ENCODE assay signal across 25 cellular contexts in the genomic region with DNA sequence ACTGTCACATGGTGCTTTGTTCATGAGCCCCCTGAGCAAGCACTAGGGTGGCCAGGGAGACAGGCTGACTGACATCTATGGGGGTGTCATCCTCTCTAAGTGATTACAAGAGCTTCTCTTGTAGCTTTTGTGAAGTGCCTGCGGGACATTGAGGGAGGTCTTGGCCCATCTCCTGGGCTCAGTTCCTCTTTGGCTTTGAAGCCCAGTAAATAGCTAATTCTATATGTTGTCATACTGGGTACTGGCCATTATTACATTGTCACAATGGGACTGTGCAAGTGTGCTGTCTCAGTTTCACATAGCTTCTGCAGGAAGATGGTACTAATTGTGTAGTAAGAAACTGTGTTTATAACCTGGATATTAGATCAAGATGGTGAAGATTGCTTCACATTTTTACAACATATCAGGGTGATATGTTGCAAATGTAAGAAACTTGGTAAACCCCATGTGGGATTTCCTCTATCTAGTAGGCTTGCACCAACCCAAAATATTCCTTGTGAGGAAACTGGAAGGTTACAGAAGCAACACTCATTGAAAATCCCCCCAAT. TPM values are rescaled to one million over a fixed set of nuclear protein-coding genes. Genes with fewer than 3 reads are reported as not detected.
"Had no signal": no experiment of that assay in that cellular context is flagged by ENCODE, and none has a peak within 500 bp of the region (broad histone marks: within the 10 kb centered on the region; RNA-seq: fewer than 3 reads in every experiment).

No MANE protein-coding gene starts in this region.

- H3K27me3 ChIP-seq: vagina had no signal

- H3K4me1 Mint-ChIP-seq: activated naive CD4-positive, alpha-beta T cell treated with anti-CD3 and anti-CD28 coated beads, Interleukin-2, amount 50 U/mL, for 24 hours; brain; stimulated activated effector memory CD8-positive, alpha-beta T cell treated with anti-CD3 and anti-CD28 coated beads, Interleukin-12 subunit alpha, Interleukin-12 subunit beta, amount 100 ng/mL, for 72 hours had no signal

- H3K9me3 ChIP-seq: left lung, stomach, suprapubic skin, transverse colon, vagina had no signal

- DNase-seq: activated CD4-positive, alpha-beta T cell treated with anti-CD3 and anti-CD28 coated beads for 1 hour; activated CD4-positive, alpha-beta T cell treated with anti-CD3 and anti-CD28 coated beads, Interleukin-2, amount 50 U/mL, for 1 hour; activated gamma-delta T cell treated with Interleukin-2 at 50 U/mL for 16 hours; activated T-cell treated with anti-CD3 and anti-CD28 coated beads, Interleukin-2, amount 50 U/mL, for 1 hour; aorta; foreskin keratinocyte; kidney; left lung; mammary epithelial cell; occipital lobe; stimulated activated CD4-positive, alpha-beta T cell treated with anti-CD3 and anti-CD28 coated beads, Interleukin-2, amount 100 ng/mL, for 24 hours; stomach had no signal

- H3K36me3 Mint-ChIP-seq: activated naive CD4-positive, alpha-beta T cell treated with anti-CD3 and anti-CD28 coated beads, Interleukin-2, amount 50 U/mL, for 24 hours; brain; stimulated activated effector memory CD8-positive, alpha-beta T cell treated with anti-CD3 and anti-CD28 coated beads, Interleukin-12 subunit alpha, Interleukin-12 subunit beta, amount 100 ng/mL, for 72 hours had no signal

- ATAC-seq: foreskin keratinocyte; left lung; sciatic nerve; stimulated activated effector memory CD8-positive, alpha-beta T cell treated with anti-CD3 and anti-CD28 coated beads, Interleukin-12 subunit alpha, Interleukin-12 subunit beta, amount 100 ng/mL, for 72 hours had no signal

- H3K36me3 ChIP-seq: left lung, stomach, suprapubic skin, transverse colon, vagina had no signal

- H3K4me3 ChIP-seq: left lung, stomach, suprapubic skin, transverse colon, vagina had no signal

- H3K4me3 Mint-ChIP-seq: activated naive CD4-positive, alpha-beta T cell treated with anti-CD3 and anti-CD28 coated beads, Interleukin-2, amount 50 U/mL, for 24 hours; brain; stimulated activated effector memory CD8-positive, alpha-beta T cell treated with anti-CD3 and anti-CD28 coated beads, Interleukin-12 subunit alpha, Interleukin-12 subunit beta, amount 100 ng/mL, for 72 hours had no signal

- H3K27ac Mint-ChIP-seq: activated naive CD4-positive, alpha-beta T cell treated with anti-CD3 and anti-CD28 coated beads, Interleukin-2, amount 50 U/mL, for 24 hours; brain; stimulated activated effector memory CD8-positive, alpha-beta T cell treated with anti-CD3 and anti-CD28 coated beads, Interleukin-12 subunit alpha, Interleukin-12 subunit beta, amount 100 ng/mL, for 72 hours had no signal

- H3K27ac ChIP-seq: epithelial cell of prostate, foreskin keratinocyte, left lung, stomach, suprapubic skin, vagina had no signal

- H3K9me3 Mint-ChIP-seq: activated naive CD4-positive, alpha-beta T cell treated with anti-CD3 and anti-CD28 coated beads, Interleukin-2, amount 50 U/mL, for 24 hours; brain; stimulated activated effector memory CD8-positive, alpha-beta T cell treated with anti-CD3 and anti-CD28 coated beads, Interleukin-12 subunit alpha, Interleukin-12 subunit beta, amount 100 ng/mL, for 72 hours had no signal

- H3K4me1 ChIP-seq: foreskin keratinocyte, stomach, suprapubic skin, vagina had no signal

RNA-seq across cellular contexts. Expression of a gene that starts 19.9 kb away (rescaled TPM):
- total RNA-seq: aorta, cardiac septum, chondrocyte, fibroblast of lung, foreskin keratinocyte, kidney, left lung, mammary epithelial cell, occipital lobe, sciatic nerve, stomach, transverse colon, vagina had no signal
- polyA plus RNA-seq: aorta, fibroblast of lung, foreskin keratinocyte, mammary epithelial cell, neural cell, small intestine, stomach had no signal

RNA-seq across cellular contexts. Expression of a gene that starts 26.0 kb away (rescaled TPM):
- total RNA-seq: chondrocyte, fibroblast of lung had no signal
- polyA plus RNA-seq: fibroblast of lung, neural cell had no signal

RNA-seq across cellular contexts. Expression of a gene that starts 43.8 kb away (rescaled TPM):
- total RNA-seq: aorta, cardiac septum, chondrocyte, fibroblast of lung, foreskin keratinocyte, kidney, left lung, mammary epithelial cell, occipital lobe, sciatic nerve, stomach, transverse colon, vagina had no signal
- polyA plus RNA-seq: aorta, fibroblast of lung, foreskin keratinocyte, mammary epithelial cell, neural cell, small intestine, stomach had no signal

RNA-seq across cellular contexts. Expression of a gene that starts 51.7 kb away (rescaled TPM):
- total RNA-seq: aorta, cardiac septum, chondrocyte, fibroblast of lung, foreskin keratinocyte, kidney, left lung, mammary epithelial cell, occipital lobe, sciatic nerve, stomach, transverse colon, vagina had no signal
- polyA plus RNA-seq: aorta, fibroblast of lung, foreskin keratinocyte, mammary epithelial cell, neural cell, small intestine, stomach had no signal
